ENCODE assay signal across 8 cellular contexts in the genomic region with DNA sequence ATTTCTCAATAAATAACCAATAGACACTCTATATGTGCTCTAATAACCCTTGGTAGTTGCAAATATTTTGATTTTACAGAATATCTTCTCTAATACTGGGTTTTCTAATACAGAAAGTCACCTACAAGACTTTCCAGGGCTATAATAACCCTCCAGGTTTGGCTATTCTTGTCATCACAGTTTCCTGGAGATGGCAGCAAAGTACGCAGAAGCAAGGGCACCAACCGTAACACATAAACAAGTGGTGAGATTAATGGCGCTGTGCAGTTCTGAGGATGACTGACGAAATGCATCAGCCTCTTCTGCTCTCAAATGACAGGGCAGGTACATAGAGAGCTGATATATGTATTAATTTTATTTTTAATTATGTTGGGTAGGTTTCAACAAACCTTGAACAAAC.
A peak's percentile ranks its signal among the peaks of the same experiment; 100 is the strongest.
DNase-seq lines count a peak whose midpoint lies in the region; ATAC-seq, FAIRE-seq and TF ChIP-seq lines count a peak whose summit lies in the region.

No MANE protein-coding gene starts in this region.

- no peak overlapping the region for H3K9ac ChIP-seq in liver (ENCODE audit: low read depth in 1 of 2, low read length in 2 of 2)

- WGBS in liver = 32% methylated on average over 4 of the region's 4 CpGs

- H3K4me1 ChIP-seq in liver (ENCODE audit: control insufficient read depth in 4 of 4, insufficient read depth in 4 of 4, low read length in 3 of 4) = no peaks in the 10 kb centered on the region

- no peaks in the 10 kb centered on the region for H3K9me3 ChIP-seq in liver (ENCODE audit: control insufficient read depth in 4 of 4, low read length in 3 of 4)

- DNase-seq in D721Med (ENCODE audit: insufficient read length, low spot score) (no peak), NCI-H1436 (lab: John Stamatoyannopoulos, UW) (peak; percentile 63), amniotic epithelial cell (ENCODE audit: low read depth) (peak; percentile 35), HTR-8/SVneo (ENCODE audit: insufficient read length, low spot score) (no peak), erythroblast (lab: John Stamatoyannopoulos, UW) (no peak), foreskin fibroblast (no peak)

- TF ChIP-seq CTCF in D721Med (IDR thresholded peaks at IDR 0.05; ENCODE audit: insufficient read depth, missing control alignments) (peak; percentile 56), liver (IDR thresholded peaks at IDR 0.05; ENCODE audit: low read depth, low read length, missing input control) (peak; percentile 47), foreskin fibroblast (IDR thresholded peaks at IDR 0.05; ENCODE audit: low read depth, low read length) (no peak)

- TF ChIP-seq POLR2A in erythroblast (IDR thresholded peaks at IDR 0.05; ENCODE audit: low read length) = no peak

- peak; percentile 86 to 91 for TF ChIP-seq RAD21 in liver (IDR thresholded peaks at IDR 0.05)

- FAIRE-seq in D721Med (lab: Jason Lieb, UNC) (peak; percentile 51), HTR-8/SVneo (lab: Jason Lieb, UNC) (no peak)

- no peaks in the 10 kb centered on the region for H3K36me3 ChIP-seq in liver (ENCODE audit: control insufficient read depth in 4 of 4, insufficient read depth in 3 of 4, low read depth in 1 of 4, low read length in 3 of 4)

- ATAC-seq in HG03378 (IDR thresholded peaks at IDR 0.05; ENCODE audit: unreplicated experiment) = no peak

- no peak overlapping the region for H3K4me3 ChIP-seq in liver (ENCODE audit: low read depth in 1 of 3, low read length in 3 of 3)
- H3K4me3 ChIP-seq in foreskin fibroblast (ENCODE audit: low read depth in 1 of 2, low read length in 2 of 2) = no peak overlapping the region

- no peak overlapping the region for H3K27ac ChIP-seq in liver (ENCODE audit: low read depth in 1 of 2, low read length in 2 of 2)

- no peaks in the 10 kb centered on the region for H3K27me3 ChIP-seq in liver (ENCODE audit: control insufficient read depth in 4 of 4, insufficient read depth in 4 of 4, low read length in 3 of 4)

TF ChIP-seq in liver, 16 proteins besides CTCF, POLR2A, EP300 and RAD21:
- no peak for TF ChIP-seq FOXA2 (IDR thresholded peaks at IDR 0.05)
- no peak for TF ChIP-seq HNF4G (IDR thresholded peaks at IDR 0.05)
- TF ChIP-seq YY1 (IDR thresholded peaks at IDR 0.05) = peak; percentile 29

Comparison
In these comparisons a context has a peak if more than half of its experiments do, and no peak if none do; other contexts are left out.
1. DNase-seq: peak in NCI-H1436 (single experiment) and amniotic epithelial cell (single experiment); none in D721Med (single experiment), HTR-8/SVneo (single experiment), erythroblast (0 of 2) and foreskin fibroblast (0 of 2).